ENCODE assay signal across 8 cellular contexts in genomic region chr1:6614953-6615785, GRCh38. TPM values are rescaled to one million over a fixed set of nuclear protein-coding genes. Genes with fewer than 3 reads are reported as not detected.
A peak's percentile ranks its signal among the peaks of the same experiment; 100 is the strongest.
DNase-seq lines count a peak whose midpoint lies in the region; ATAC-seq and TF ChIP-seq lines count a peak whose summit lies in the region.

No MANE protein-coding gene starts in this region.

- H3K4me3 Mint-ChIP-seq in activated T-cell treated with anti-CD3 and anti-CD28 coated beads, Interleukin-2, amount 50 U/mL, for 24 hours = peak overlapping the region; percentile 77

- H3K4me1 Mint-ChIP-seq in activated T-cell treated with anti-CD3 and anti-CD28 coated beads, Interleukin-2, amount 50 U/mL, for 24 hours (ENCODE audit: low read depth) = peaks cover 25% of the 10 kb centered on the region

- H3K27ac Mint-ChIP-seq in activated T-cell treated with anti-CD3 and anti-CD28 coated beads, Interleukin-2, amount 50 U/mL, for 24 hours = peak overlapping the region; percentile 82

- peak overlapping the region in 2 of 4 donors; percentile 85 to 98 for H3K4me3 ChIP-seq in adrenal gland
- H3K4me3 ChIP-seq in left lung = peak overlapping the region; percentile 85 to 95
- peak overlapping the region; percentile 93 for H3K4me3 ChIP-seq in thymus (ENCODE audit: low read length)

- peak; percentile 44 for DNase-seq in activated T-cell treated with anti-CD3 and anti-CD28 coated beads, Interleukin-2, amount 50 U/mL, for 24 hours
- no peak for DNase-seq in activated T-cell treated with anti-CD3 and anti-CD28 coated beads, Interleukin-2, amount 50 U/mL, for 48 hours
- DNase-seq in adrenal gland (peak in 2 of 7 donors; percentile 29 to 47), left lung (peak in 1 of 2 donors; percentile 85), KG1 (lab: John Stamatoyannopoulos, UW) (no peak)

- H3K9me3 ChIP-seq in adrenal gland (replicated peaks in 1 of 3) (no peaks in the 10 kb centered on the region), left lung (no peaks in the 10 kb centered on the region), thymus (ENCODE audit: control insufficient read depth) (no peaks in the 10 kb centered on the region)

- H3K27me3 ChIP-seq in adrenal gland (no peaks in the 10 kb centered on the region), left lung (peaks cover 0 to 9% of the 10 kb centered on the region in 2 donors), thymus (ENCODE audit: control insufficient read depth, insufficient read depth) (no peaks in the 10 kb centered on the region)

- no peaks in the 10 kb centered on the region for H3K27me3 Mint-ChIP-seq in activated T-cell treated with anti-CD3 and anti-CD28 coated beads, Interleukin-2, amount 50 U/mL, for 24 hours

- no peaks in the 10 kb centered on the region for H3K9me3 Mint-ChIP-seq in activated T-cell treated with anti-CD3 and anti-CD28 coated beads, Interleukin-2, amount 50 U/mL, for 24 hours

- intact Hi-C loops in adrenal gland (cut with DNase I) = no loop called here
- intact Hi-C loops in left lung (cut with DNase I) = no loop called here

- peak overlapping the region in 4 of 5 donors; percentile 19 to 95 (median 83) for H3K27ac ChIP-seq in adrenal gland
- H3K27ac ChIP-seq in left lung = peak overlapping the region; percentile 80 to 90
- peak overlapping the region; percentile 42 for H3K27ac ChIP-seq in thymus (ENCODE audit: low read depth)

- no peak for TF ChIP-seq POLR2A in adrenal gland (IDR thresholded peaks at IDR 0.05)

- H3K36me3 Mint-ChIP-seq in activated T-cell treated with anti-CD3 and anti-CD28 coated beads, Interleukin-2, amount 50 U/mL, for 24 hours (ENCODE audit: low read depth) = peaks cover 35% of the 10 kb centered on the region

- H3K4me1 ChIP-seq in adrenal gland (replicated peaks in 1 of 2) = peaks cover 10 to 23% of the 10 kb centered on the region in 2 donors
- H3K4me1 ChIP-seq in left lung = peaks cover 7 to 24% of the 10 kb centered on the region in 2 donors
- H3K4me1 ChIP-seq in thymus (ENCODE audit: control insufficient read depth, insufficient read depth, low read length) = peaks cover 4% of the 10 kb centered on the region

- H3K36me3 ChIP-seq in adrenal gland (replicated peaks in 1 of 2) (peaks cover 0 to 15% of the 10 kb centered on the region in 2 donors), left lung (peaks cover 0 to 28% of the 10 kb centered on the region in 2 donors), thymus (ENCODE audit: control insufficient read depth, insufficient read depth) (peaks cover 21% of the 10 kb centered on the region)

- 1 to 33% (median 7%) methylated on average over 1 to 73 of the region's 78 CpGs for WGBS in adrenal gland, 4 donors
- WGBS in thymus = 4% methylated on average over 78 of the region's 78 CpGs

- no peak for ATAC-seq in left lung
- no peak for ATAC-seq in activated CD4-positive, CD25-positive, alpha-beta regulatory T cell treated with anti-CD3 and anti-CD28 coated beads, Interleukin-2, amount 50 U/mL, for 24 hours
- ATAC-seq in GM18870 (IDR thresholded peaks at IDR 0.05; ENCODE audit: unreplicated experiment) = no peak

- no peak for TF ChIP-seq CTCF in adrenal gland (IDR thresholded peaks at IDR 0.05)
- TF ChIP-seq CTCF in left lung (IDR thresholded peaks at IDR 0.05) = no peak

RNA-seq across cellular contexts. Expression of gene PHF13, which starts 1.6 kb away (rescaled TPM):
- total RNA-seq in adrenal gland (10 to 100 TPM in 7 of 8 donors, 1 to 10 TPM in 1; 8.7 to 20.1 (median 13.9) TPM), left lung (10 to 100 TPM; 11.1 to 12.2 TPM)
- polyA plus RNA-seq in adrenal gland (10 to 100 TPM in 2 of 3 donors, 1 to 10 TPM in 1; 4.7 to 14.8 (median 11.2) TPM), thymus (11.4 TPM)

RNA-seq across cellular contexts. Expression of gene THAP3, which starts 9.5 kb away (rescaled TPM):
- total RNA-seq in adrenal gland = 10 to 100 TPM; 16.2 to 45.6 (median 34.5) TPM
- polyA plus RNA-seq in adrenal gland = 10 to 100 TPM; 11.1 to 65.6 (median 37.6) TPM
- total RNA-seq in left lung = 10 to 100 TPM; 14.5 to 16.5 TPM
- polyA plus RNA-seq in thymus = 22.2 TPM

RNA-seq across cellular contexts. Expression of gene KLHL21, which starts 12.5 kb away (rescaled TPM):
- total RNA-seq in adrenal gland (100 to 1,000 TPM in 2 of 8 donors, 10 to 100 TPM in 6; 34.2 to 108 (median 62.1) TPM), left lung (10 to 100 TPM; 20.6 to 29.2 TPM)
- polyA plus RNA-seq in adrenal gland (10 to 100 TPM; 11.7 to 19.1 (median 12.9) TPM), thymus (13.6 TPM)

RNA-seq across cellular contexts. Expression of gene ZBTB48, which starts 35.4 kb away (rescaled TPM):
- total RNA-seq in adrenal gland (10 to 100 TPM in 7 of 8 donors, 1 to 10 TPM in 1; 9.5 to 50.9 (median 26.3) TPM), left lung (10 to 100 TPM; 24.7 to 34.5 TPM)
- polyA plus RNA-seq in adrenal gland (100 to 1,000 TPM in 2 of 3 donors, 1 to 10 TPM in 1; 6.8 to 245 (median 186) TPM), thymus (124 TPM)
